ENCODE assay signal across 10 cellular contexts in the genomic region with DNA sequence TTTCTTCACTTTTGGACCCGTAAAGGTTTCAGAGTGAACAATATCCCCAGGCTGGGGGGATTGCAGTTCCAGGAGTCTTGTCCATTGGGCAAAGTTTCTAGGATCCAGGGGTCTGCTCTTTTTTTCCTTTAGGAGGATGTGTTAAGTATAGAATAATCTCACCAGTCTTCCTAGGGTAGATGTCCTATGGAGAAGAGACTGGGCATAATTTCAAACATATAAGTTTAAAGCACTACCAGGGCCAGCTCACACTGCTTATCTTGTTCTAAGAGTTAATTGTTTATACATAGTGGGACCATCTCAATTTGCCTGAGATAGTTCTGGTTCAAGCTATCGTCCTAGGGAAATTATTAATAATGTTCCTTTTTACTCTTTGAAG. TPM values are rescaled to one million over a fixed set of nuclear protein-coding genes. Genes with fewer than 3 reads are reported as not detected.
DNase-seq lines count a peak whose midpoint lies in the region; ATAC-seq and TF ChIP-seq lines count a peak whose summit lies in the region.
"Had no signal": no experiment of that assay in that cellular context is flagged by ENCODE, and none has a peak within 500 bp of the region (broad histone marks: within the 10 kb centered on the region; RNA-seq: fewer than 3 reads in every experiment).

No MANE protein-coding gene starts in this region.

- H2AFZ ChIP-seq in parathyroid adenoma: peak overlapping the region; percentile 68
- H2AFZ ChIP-seq in H9 (ENCODE audit: low read length): no peak overlapping the region

- no peak overlapping the region for H3K27ac ChIP-seq in CD4-positive, CD25-positive, alpha-beta regulatory T cell (ENCODE audit: insufficient read depth, low read length, poor library complexity, severe bottlenecking)
- peak overlapping the region; percentile 59 for H3K27ac ChIP-seq in HUES48 (ENCODE audit: low read depth, low read length)
- no peak overlapping the region for H3K27ac ChIP-seq in parathyroid adenoma
- H3K27ac ChIP-seq in H9 (ENCODE audit: insufficient read length, low read depth, low read length): no peak overlapping the region

- no peak overlapping the region for H4K8ac ChIP-seq in H9 (replicated peaks; ENCODE audit: insufficient read length, low read depth, low read length)

- H3K36me3 ChIP-seq in CD4-positive, CD25-positive, alpha-beta regulatory T cell (ENCODE audit: control insufficient read depth, insufficient read depth, low read length): no peaks in the 10 kb centered on the region
- H3K36me3 ChIP-seq in HUES48 (ENCODE audit: control insufficient read depth, insufficient read depth, low read length): no peaks in the 10 kb centered on the region
- no peaks in the 10 kb centered on the region for H3K36me3 ChIP-seq in parathyroid adenoma (ENCODE audit: control insufficient read depth, insufficient read depth, low read length)

- no peak overlapping the region for H3K9ac ChIP-seq in HUES48 (ENCODE audit: low read depth, low read length)
- no peak overlapping the region for H3K9ac ChIP-seq in parathyroid adenoma
- no peak overlapping the region for H3K9ac ChIP-seq in H9 (ENCODE audit: extremely low read depth, insufficient read length, low read length)

- no peak overlapping the region for H2BK5ac ChIP-seq in H9 (ENCODE audit: insufficient read length, low read length)

- no peak for DNase-seq in CD4-positive, CD25-positive, alpha-beta regulatory T cell
- DNase-seq in HPDE6-E6E7 (ENCODE audit: extremely low spot score) (no peak), ACHN (no peak), H9 (no peak), SIG-M5 treated with dmso at 0.1 percent for 504 hours (lab: John Stamatoyannopoulos, UW; ENCODE audit: unreplicated experiment) (no peak)
- DNase-seq: glutamatergic neuron had no signal

- H3K9me3 ChIP-seq in CD4-positive, CD25-positive, alpha-beta regulatory T cell (ENCODE audit: control insufficient read depth in 2 of 2, low read length in 2 of 2): no peaks in the 10 kb centered on the region
- H3K9me3 ChIP-seq in HUES48 (ENCODE audit: control insufficient read depth, insufficient read depth, low read length) (no peaks in the 10 kb centered on the region), parathyroid adenoma (ENCODE audit: control insufficient read depth, low read length) (no peaks in the 10 kb centered on the region), H9 (ENCODE audit: control insufficient read depth, low read depth, low read length) (no peaks in the 10 kb centered on the region)

- H3K23me2 ChIP-seq in H9 (ENCODE audit: insufficient read length, low read depth, low read length, poor library complexity, severe bottlenecking): no peaks in the 10 kb centered on the region

- H2BK120ac ChIP-seq in H9 (ENCODE audit: low read depth, low read length, poor library complexity, severe bottlenecking): no peak overlapping the region

- peak overlapping the region in 3 of 4 donors; percentile 10 to 74 (median 28) for H3K4me3 Mint-ChIP-seq in CD4-positive, CD25-positive, alpha-beta regulatory T cell
- no peak overlapping the region for H3K4me3 Mint-ChIP-seq in brain
- H3K4me3 Mint-ChIP-seq in H9: no peak overlapping the region

- no peaks in the 10 kb centered on the region for H3K79me1 ChIP-seq in H9 (ENCODE audit: insufficient read depth, low read depth, low read length, poor library complexity, severe bottlenecking)

- peak overlapping the region in 2 of 3 donors; percentile 86 to 91 for H3K27ac Mint-ChIP-seq in CD4-positive, CD25-positive, alpha-beta regulatory T cell
- H3K27ac Mint-ChIP-seq in brain (peak overlapping the region in 3 of 5 experiments; percentile 87 to 96 (median 96)), H9 (no peak overlapping the region)

- H3K4me3 ChIP-seq in CD4-positive, CD25-positive, alpha-beta regulatory T cell (ENCODE audit: low read depth, low read length): no peak overlapping the region
- H3K4me3 ChIP-seq in HUES48 (ENCODE audit: low read depth, low read length): no peak overlapping the region
- H3K4me3 ChIP-seq in parathyroid adenoma (ENCODE audit: low read depth, low read length): no peak overlapping the region

- H3K36me3 Mint-ChIP-seq in CD4-positive, CD25-positive, alpha-beta regulatory T cell: peaks cover 4% of the 10 kb centered on the region
- H3K36me3 Mint-ChIP-seq in brain (no peaks in the 10 kb centered on the region), H9 (ENCODE audit: insufficient read depth in 1 of 3, low read depth in 3 of 3) (no peaks in the 10 kb centered on the region; a peak in 1 of 7 replicates)

- H3K4me1 ChIP-seq in CD4-positive, CD25-positive, alpha-beta regulatory T cell (ENCODE audit: control insufficient read depth, insufficient read depth, low read length, poor library complexity, severe bottlenecking): peaks cover 52% of the 10 kb centered on the region
- H3K4me1 ChIP-seq in HUES48 (ENCODE audit: control insufficient read depth, insufficient read depth, low read length) (peaks cover 8% of the 10 kb centered on the region; the same call in 1 of the 2 replicates), parathyroid adenoma (peaks cover 13% of the 10 kb centered on the region), H9 (ENCODE audit: insufficient read depth, low read length) (peaks cover 2% of the 10 kb centered on the region)

- H3K27me3 Mint-ChIP-seq in CD4-positive, CD25-positive, alpha-beta regulatory T cell: no peaks in the 10 kb centered on the region
- H3K27me3 Mint-ChIP-seq in brain (no peaks in the 10 kb centered on the region), H9 (ENCODE audit: low read depth) (peaks cover 18% of the 10 kb centered on the region)

- H2BK15ac ChIP-seq in H9 (ENCODE audit: low read depth, low read length): no peak overlapping the region

- H3K4ac ChIP-seq in H9 (ENCODE audit: low read depth, low read length): no peak overlapping the region

- in situ Hi-C loops in ACHN (cut with HindIII; ENCODE audit: low pct_ligation_motif_present, low pct_unique_long_range_greater_than_20kb, low sequenced_read_pairs): no loop called here

- H2BK20ac ChIP-seq in H9 (ENCODE audit: low read depth, low read length, poor library complexity, severe bottlenecking): no peak overlapping the region

- H3K23ac ChIP-seq in H9 (ENCODE audit: insufficient read length, low read depth, low read length): no peak overlapping the region

- no peak overlapping the region for H3T11ph ChIP-seq in H9 (ENCODE audit: low read length)

- no peak overlapping the region for H3K4me2 ChIP-seq in parathyroid adenoma (ENCODE audit: low read length)
- H3K4me2 ChIP-seq in H9 (ENCODE audit: insufficient read depth, insufficient read length, low read length): no peak overlapping the region

- no peak overlapping the region for H3K18ac ChIP-seq in H9 (ENCODE audit: insufficient read length, low read depth, low read length)

- H3K27me3 ChIP-seq in CD4-positive, CD25-positive, alpha-beta regulatory T cell (ENCODE audit: control insufficient read depth, insufficient read depth, low read length): no peaks in the 10 kb centered on the region
- H3K27me3 ChIP-seq in HUES48 (ENCODE audit: control insufficient read depth, insufficient read depth, low read length): peaks cover 3% of the 10 kb centered on the region; the same call in 1 of the 2 replicates
- H3K27me3 ChIP-seq in parathyroid adenoma (ENCODE audit: control insufficient read depth, insufficient read depth, low read length): no peaks in the 10 kb centered on the region
- no peaks in the 10 kb centered on the region for H3K27me3 ChIP-seq in H9 (ENCODE audit: insufficient read depth, low read length)

- no peaks in the 10 kb centered on the region for H4K20me1 ChIP-seq in H9 (ENCODE audit: control insufficient read depth, insufficient read depth, insufficient read length)

- H3K79me2 ChIP-seq in parathyroid adenoma (no peaks in the 10 kb centered on the region), H9 (ENCODE audit: insufficient read depth, low read length) (no peaks in the 10 kb centered on the region)

- WGBS in H9 (ENCODE audit: extremely low coverage, insufficient read length, low lambda C conversion rate): no CpG with 5 or more reads among the region's 2 CpGs

- peaks cover 0 to 2% (median 0%) of the 10 kb centered on the region in 7 donors for H3K9me3 Mint-ChIP-seq in CD4-positive, CD25-positive, alpha-beta regulatory T cell
- no peaks in the 10 kb centered on the region for H3K9me3 Mint-ChIP-seq in brain
- H3K9me3 Mint-ChIP-seq in H9: no peaks in the 10 kb centered on the region

- no peak overlapping the region for H3K56ac ChIP-seq in H9 (ENCODE audit: insufficient read length, low read depth, low read length)

- no peak overlapping the region for H2BK12ac ChIP-seq in H9 (ENCODE audit: insufficient read length, low read depth, low read length)

- no peak for ATAC-seq in CD4-positive, CD25-positive, alpha-beta regulatory T cell (ENCODE audit: low read depth in 2 of 2)
- ATAC-seq: left lobe of liver had no signal

- no peak overlapping the region for H4K91ac ChIP-seq in H9 (ENCODE audit: insufficient read length, low read depth, low read length)

- H3K4me1 Mint-ChIP-seq in CD4-positive, CD25-positive, alpha-beta regulatory T cell: peaks cover 33 to 71% (median 46%) of the 10 kb centered on the region in 4 donors
- H3K4me1 Mint-ChIP-seq in brain (peaks cover 21% of the 10 kb centered on the region), H9 (peaks cover 13 to 22% of the 10 kb centered on the region in 2 experiments)

- H3K14ac ChIP-seq in H9 (ENCODE audit: insufficient read depth, low read length): no peak overlapping the region

- TF ChIP-seq CTCF in brain (conservative IDR thresholded peaks at IDR 0.05) (no peak), parathyroid adenoma (IDR thresholded peaks at IDR 0.05) (no peak), H9 (conservative IDR thresholded peaks at IDR 0.05) (no peak)

- no peak overlapping the region for H2AK5ac ChIP-seq in H9 (ENCODE audit: insufficient read length, low read length)

- no peak overlapping the region for H4K5ac ChIP-seq in H9 (ENCODE audit: insufficient read length, low read depth, low read length)

RNA-seq across cellular contexts. Expression of a gene that starts 1.2 kb away (rescaled TPM):
- total RNA-seq in CD4-positive, CD25-positive, alpha-beta regulatory T cell: 5.0 TPM
- polyA plus RNA-seq in CD4-positive, CD25-positive, alpha-beta regulatory T cell: 10 to 100 TPM in 2 of 4 donors, 1 to 10 TPM in 2; 7.6 to 15.8 (median 12.5) TPM
- polyA plus RNA-seq in brain (ENCODE audit: insufficient read depth, low read depth, low replicate concordance): 5.9 TPM
- total RNA-seq in H9 (2021): not detected in 2 replicates

RNA-seq across cellular contexts. Expression of a gene that starts 28.3 kb away (rescaled TPM):
- 83.8 TPM for total RNA-seq in CD4-positive, CD25-positive, alpha-beta regulatory T cell
- polyA plus RNA-seq in CD4-positive, CD25-positive, alpha-beta regulatory T cell: 100 to 1,000 TPM in 3 of 4 donors, 10 to 100 TPM in 1; 85.6 to 196 (median 119) TPM
- 6.1 TPM for polyA plus RNA-seq in brain (ENCODE audit: insufficient read depth, low read depth, low replicate concordance)
- total RNA-seq in H9 (2021): 0.11 and 0.29 TPM in 2 replicates

Comparison
In these comparisons a context has a peak if more than half of its experiments do, and no peak if none do; other contexts are left out.
1. H3K27ac Mint-ChIP-seq: peak in CD4-positive, CD25-positive, alpha-beta regulatory T cell (2 of 3) and brain (3 of 5); none in H9 (0 of 3).
2. H3K4me3 Mint-ChIP-seq: peak in CD4-positive, CD25-positive, alpha-beta regulatory T cell (3 of 4); none in brain (0 of 5) and H9 (0 of 2).
3. RNA of a gene that starts 28.3 kb away (total RNA-seq): 83.8 TPM in CD4-positive, CD25-positive, alpha-beta regulatory T cell (single experiment); 0.11 to 0.29 TPM in H9; every median in the first group is over 10 times any median in the second.